ENCODE assay signal across 24 cellular contexts in the genomic region with DNA sequence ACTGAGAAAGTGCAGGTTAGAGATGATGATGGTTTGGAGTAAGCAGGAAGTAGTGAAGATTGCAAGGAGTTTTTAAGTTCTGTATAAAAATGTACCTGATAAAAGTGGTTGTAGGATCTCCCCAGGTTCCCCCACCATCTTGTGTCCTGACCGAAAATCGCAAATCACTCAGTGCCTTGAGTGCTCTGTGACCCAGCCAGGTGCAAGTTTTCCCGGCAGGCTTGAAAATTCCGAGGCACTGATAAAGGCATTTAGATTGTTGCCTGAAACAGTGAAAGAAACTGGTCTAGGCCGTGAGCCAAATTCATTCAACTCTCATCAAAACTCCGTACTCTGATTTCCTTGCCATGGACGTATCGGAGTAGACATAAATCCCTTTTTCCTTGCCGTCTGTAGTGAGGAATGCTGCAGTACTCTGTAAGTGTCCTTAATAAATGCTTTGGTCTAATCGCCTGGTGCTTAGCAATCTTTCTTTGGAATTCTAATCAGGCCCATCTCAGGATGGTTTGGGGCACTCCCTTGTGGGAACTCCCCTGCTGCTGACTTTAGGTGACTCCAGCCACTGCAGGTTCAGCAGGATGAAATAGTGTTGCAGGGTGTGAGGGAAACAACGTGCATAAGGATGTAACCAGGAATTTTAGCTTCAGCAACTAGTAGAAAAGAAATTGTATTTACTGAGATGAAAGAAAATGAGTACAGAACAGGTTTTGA.
"Had no signal": no experiment of that assay in that cellular context is flagged by ENCODE, and none has a peak within 500 bp of the region (broad histone marks: within the 10 kb centered on the region; RNA-seq: fewer than 3 reads in every experiment).

No MANE protein-coding gene starts in this region.

- H3K36me3 ChIP-seq: cardiac muscle cell, left ventricle myocardium inferior, thyroid gland had no signal

- H3K27ac Mint-ChIP-seq: activated naive CD4-positive, alpha-beta T cell treated with anti-CD3 and anti-CD28 coated beads for 36 hours; activated naive CD8-positive, alpha-beta T cell treated with anti-CD3 and anti-CD28 coated beads, Interleukin-2, amount 10 ng/mL, durations not matched to agents 7 days and 5 days; activated T-cell treated with anti-CD3 and anti-CD28 coated beads, Interleukin-2, amount 50 U/mL, for 72 hours; dendritic cell treated with granulocyte-macrophage colony-stimulating factor and Interleukin-4, amounts not matched to agents 40 ng/mL and 50 ng/mL, for 4 days; memory B cell; T-helper 17 cell had no signal

- H3K27me3 ChIP-seq: cardiac muscle cell, hepatocyte, thyroid gland had no signal

- H3K9me3 ChIP-seq: mucosa of descending colon, thyroid gland had no signal

- H3K4me3 ChIP-seq: cardiac muscle cell, hepatocyte, left ventricle myocardium inferior, mucosa of descending colon, thyroid gland had no signal

- H3K36me3 Mint-ChIP-seq: activated naive CD8-positive, alpha-beta T cell treated with anti-CD3 and anti-CD28 coated beads, Interleukin-2, amount 10 ng/mL, durations not matched to agents 7 days and 5 days; memory B cell had no signal

- H3K4me1 ChIP-seq: left ventricle myocardium inferior, thyroid gland had no signal

- H3K9me3 Mint-ChIP-seq: activated naive CD8-positive, alpha-beta T cell treated with anti-CD3 and anti-CD28 coated beads, Interleukin-2, amount 10 ng/mL, durations not matched to agents 7 days and 5 days had no signal

- H3K4me1 Mint-ChIP-seq: activated naive CD8-positive, alpha-beta T cell treated with anti-CD3 and anti-CD28 coated beads, Interleukin-2, amount 10 ng/mL, durations not matched to agents 7 days and 5 days; memory B cell; T-helper 17 cell had no signal

- H2AFZ ChIP-seq: hepatocyte had no signal

- H3K4me3 Mint-ChIP-seq: activated naive CD4-positive, alpha-beta T cell treated with anti-CD3 and anti-CD28 coated beads for 36 hours; activated naive CD8-positive, alpha-beta T cell treated with anti-CD3 and anti-CD28 coated beads, Interleukin-2, amount 10 ng/mL, durations not matched to agents 7 days and 5 days; activated T-cell treated with anti-CD3 and anti-CD28 coated beads, Interleukin-2, amount 50 U/mL, for 72 hours; dendritic cell treated with granulocyte-macrophage colony-stimulating factor and Interleukin-4, amounts not matched to agents 40 ng/mL and 50 ng/mL, for 4 days; memory B cell; T-helper 17 cell had no signal

- H3K27me3 Mint-ChIP-seq: activated naive CD8-positive, alpha-beta T cell treated with anti-CD3 and anti-CD28 coated beads, Interleukin-2, amount 10 ng/mL, durations not matched to agents 7 days and 5 days; dendritic cell treated with granulocyte-macrophage colony-stimulating factor and Interleukin-4, amounts not matched to agents 40 ng/mL and 50 ng/mL, for 4 days; memory B cell; T-helper 17 cell had no signal

- H3K27ac ChIP-seq: cardiac muscle cell, hepatocyte, left ventricle myocardium inferior, thyroid gland had no signal

- ATAC-seq: activated T-cell treated with anti-CD3 and anti-CD28 coated beads, Interleukin-2, amount 50 U/mL, for 72 hours; mucosa of descending colon; T-helper 17 cell had no signal

- DNase-seq: activated CD4-positive, alpha-beta T cell treated with anti-CD3 and anti-CD28 coated beads for 4 hours; activated CD4-positive, alpha-beta T cell treated with anti-CD3 and anti-CD28 coated beads, Interleukin-2, amount 50 U/mL, for 48 hours; activated CD4-positive, CD25-positive, alpha-beta regulatory T cell; activated effector memory CD4-positive, alpha-beta T cell treated with Interleukin-2 at 50 U/mL for 16 hours; activated naive CD4-positive, alpha-beta T cell treated with anti-CD3 and anti-CD28 coated beads for 36 hours; activated naive CD8-positive, alpha-beta T cell treated with anti-CD3 and anti-CD28 coated beads, Interleukin-2, amount 10 ng/mL, durations not matched to agents 7 days and 5 days; activated T-cell treated with anti-CD3 and anti-CD28 coated beads, Interleukin-2, amount 50 U/mL, for 72 hours; amniotic stem cell; effector CD8-positive, alpha-beta T cell; erythroblast; foreskin fibroblast; glutamatergic neuron; kidney; left ventricle myocardium inferior; mucosa of descending colon; stimulated activated CD4-positive, alpha-beta T cell treated with anti-CD3 and anti-CD28 coated beads, Interleukin-4, amount 100 ng/mL, for 1 hour; stimulated activated naive CD4-positive, alpha-beta T cell treated with Interleukin-2 at 50 U/mL for 16 hours; SW 1271; T-helper 17 cell; thyroid gland had no signal

- H3K4me2 ChIP-seq: hepatocyte had no signal

- H3K79me2 ChIP-seq: hepatocyte had no signal
